1 cellular context compared by ENCODE assay signal in the genomic region with DNA sequence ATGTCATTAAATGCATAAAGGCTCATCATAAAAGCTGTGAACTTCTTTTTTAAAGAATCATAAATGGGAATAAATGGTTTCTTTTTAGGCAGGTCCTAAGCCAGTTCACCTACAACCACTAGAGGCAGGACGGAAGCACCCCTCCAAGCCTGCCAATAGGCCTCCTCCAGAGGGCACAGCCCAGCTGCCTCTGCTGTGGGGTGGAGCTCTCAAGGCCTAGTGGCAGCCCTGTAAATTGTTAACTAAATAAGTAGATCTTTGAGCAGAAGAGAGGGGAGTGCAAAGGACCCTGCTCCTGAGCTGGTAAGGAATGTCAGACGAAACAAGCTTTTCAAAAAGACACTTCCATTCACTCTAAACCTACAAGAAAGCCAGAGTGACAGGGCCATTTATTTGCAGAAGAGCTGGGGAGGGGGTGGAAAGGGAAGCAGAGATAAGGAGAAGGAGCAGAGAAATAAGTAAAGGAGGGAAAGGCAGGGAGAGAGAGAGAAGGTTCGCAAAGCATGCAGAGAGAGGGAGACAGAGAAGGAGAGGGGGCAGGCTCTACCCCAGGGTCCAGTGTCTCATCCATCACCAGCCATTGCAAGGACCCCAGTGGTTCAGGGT.
A peak's percentile ranks its signal among the peaks of the same experiment; 100 is the strongest.
TF ChIP-seq lines count a peak whose summit lies in the region.

No MANE protein-coding gene starts in this region.

TF ChIP-seq in HepG2, 621 proteins besides CTCF, POLR2A, EP300 and RAD21 (continued from another document and continues in another):
- TF ChIP-seq, protein P1, sequence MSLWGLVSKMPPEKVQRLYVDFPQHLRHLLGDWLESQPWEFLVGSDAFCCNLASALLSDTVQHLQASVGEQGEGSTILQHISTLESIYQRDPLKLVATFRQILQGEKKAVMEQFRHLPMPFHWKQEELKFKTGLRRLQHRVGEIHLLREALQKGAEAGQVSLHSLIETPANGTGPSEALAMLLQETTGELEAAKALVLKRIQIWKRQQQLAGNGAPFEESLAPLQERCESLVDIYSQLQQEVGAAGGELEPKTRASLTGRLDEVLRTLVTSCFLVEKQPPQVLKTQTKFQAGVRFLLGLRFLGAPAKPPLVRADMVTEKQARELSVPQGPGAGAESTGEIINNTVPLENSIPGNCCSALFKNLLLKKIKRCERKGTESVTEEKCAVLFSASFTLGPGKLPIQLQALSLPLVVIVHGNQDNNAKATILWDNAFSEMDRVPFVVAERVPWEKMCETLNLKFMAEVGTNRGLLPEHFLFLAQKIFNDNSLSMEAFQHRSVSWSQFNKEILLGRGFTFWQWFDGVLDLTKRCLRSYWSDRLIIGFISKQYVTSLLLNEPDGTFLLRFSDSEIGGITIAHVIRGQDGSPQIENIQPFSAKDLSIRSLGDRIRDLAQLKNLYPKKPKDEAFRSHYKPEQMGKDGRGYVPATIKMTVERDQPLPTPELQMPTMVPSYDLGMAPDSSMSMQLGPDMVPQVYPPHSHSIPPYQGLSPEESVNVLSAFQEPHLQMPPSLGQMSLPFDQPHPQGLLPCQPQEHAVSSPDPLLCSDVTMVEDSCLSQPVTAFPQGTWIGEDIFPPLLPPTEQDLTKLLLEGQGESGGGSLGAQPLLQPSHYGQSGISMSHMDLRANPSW (CRISPR knock-in tag; IDR thresholded peaks at IDR 0.05; ENCODE audit: borderline replicate concordance): no peak
- TF ChIP-seq KDM1A (CRISPR knock-in tag; IDR thresholded peaks at IDR 0.05) (no peak), SNAPC2 (CRISPR knock-in tag; IDR thresholded peaks at IDR 0.05) (no peak), ZFP37 (CRISPR knock-in tag; IDR thresholded peaks at IDR 0.05; ENCODE audit: borderline replicate concordance) (no peak), SP5 (CRISPR knock-in tag; IDR thresholded peaks at IDR 0.05; ENCODE audit: borderline replicate concordance, low read depth) (no peak), ZNF383 (CRISPR knock-in tag; IDR thresholded peaks at IDR 0.05; ENCODE audit: borderline replicate concordance) (no peak), ZNF552 (CRISPR knock-in tag; IDR thresholded peaks at IDR 0.05; ENCODE audit: borderline replicate concordance) (no peak), TP53 (CRISPR knock-in tag; conservative IDR thresholded peaks at IDR 0.05) (no peak), MED1 (CRISPR knock-in tag; IDR thresholded peaks at IDR 0.05) (0 out of 2 replicates have a peak, but pooled peaks have one; percentile 16), HCFC1 (IDR thresholded peaks at IDR 0.05; ENCODE audit: low read depth, low read length) (no peak), ZNF496 (CRISPR knock-in tag; IDR thresholded peaks at IDR 0.05; ENCODE audit: insufficient replicate concordance) (no peak), ZBTB38 (CRISPR knock-in tag; IDR thresholded peaks at IDR 0.05) (no peak), JUND (CRISPR knock-in tag; IDR thresholded peaks at IDR 0.05) (no peak), MIXL1 (CRISPR knock-in tag; IDR thresholded peaks at IDR 0.05) (0 out of 2 replicates have a peak, but pooled peaks have one; percentile 33), PRPF4 (IDR thresholded peaks at IDR 0.05; ENCODE audit: low read depth, low read length, poor library complexity, severe bottlenecking) (no peak), CAMTA2 (CRISPR knock-in tag; IDR thresholded peaks at IDR 0.05; ENCODE audit: borderline replicate concordance) (no peak), ZNF3 (CRISPR knock-in tag; IDR thresholded peaks at IDR 0.05) (no peak), SMYD3 (CRISPR knock-in tag; IDR thresholded peaks at IDR 0.05) (no peak), RORA (CRISPR knock-in tag; IDR thresholded peaks at IDR 0.05) (no peak), GLI4 (CRISPR knock-in tag; IDR thresholded peaks at IDR 0.05; ENCODE audit: borderline replicate concordance) (no peak)
- TF ChIP-seq, protein P2, sequence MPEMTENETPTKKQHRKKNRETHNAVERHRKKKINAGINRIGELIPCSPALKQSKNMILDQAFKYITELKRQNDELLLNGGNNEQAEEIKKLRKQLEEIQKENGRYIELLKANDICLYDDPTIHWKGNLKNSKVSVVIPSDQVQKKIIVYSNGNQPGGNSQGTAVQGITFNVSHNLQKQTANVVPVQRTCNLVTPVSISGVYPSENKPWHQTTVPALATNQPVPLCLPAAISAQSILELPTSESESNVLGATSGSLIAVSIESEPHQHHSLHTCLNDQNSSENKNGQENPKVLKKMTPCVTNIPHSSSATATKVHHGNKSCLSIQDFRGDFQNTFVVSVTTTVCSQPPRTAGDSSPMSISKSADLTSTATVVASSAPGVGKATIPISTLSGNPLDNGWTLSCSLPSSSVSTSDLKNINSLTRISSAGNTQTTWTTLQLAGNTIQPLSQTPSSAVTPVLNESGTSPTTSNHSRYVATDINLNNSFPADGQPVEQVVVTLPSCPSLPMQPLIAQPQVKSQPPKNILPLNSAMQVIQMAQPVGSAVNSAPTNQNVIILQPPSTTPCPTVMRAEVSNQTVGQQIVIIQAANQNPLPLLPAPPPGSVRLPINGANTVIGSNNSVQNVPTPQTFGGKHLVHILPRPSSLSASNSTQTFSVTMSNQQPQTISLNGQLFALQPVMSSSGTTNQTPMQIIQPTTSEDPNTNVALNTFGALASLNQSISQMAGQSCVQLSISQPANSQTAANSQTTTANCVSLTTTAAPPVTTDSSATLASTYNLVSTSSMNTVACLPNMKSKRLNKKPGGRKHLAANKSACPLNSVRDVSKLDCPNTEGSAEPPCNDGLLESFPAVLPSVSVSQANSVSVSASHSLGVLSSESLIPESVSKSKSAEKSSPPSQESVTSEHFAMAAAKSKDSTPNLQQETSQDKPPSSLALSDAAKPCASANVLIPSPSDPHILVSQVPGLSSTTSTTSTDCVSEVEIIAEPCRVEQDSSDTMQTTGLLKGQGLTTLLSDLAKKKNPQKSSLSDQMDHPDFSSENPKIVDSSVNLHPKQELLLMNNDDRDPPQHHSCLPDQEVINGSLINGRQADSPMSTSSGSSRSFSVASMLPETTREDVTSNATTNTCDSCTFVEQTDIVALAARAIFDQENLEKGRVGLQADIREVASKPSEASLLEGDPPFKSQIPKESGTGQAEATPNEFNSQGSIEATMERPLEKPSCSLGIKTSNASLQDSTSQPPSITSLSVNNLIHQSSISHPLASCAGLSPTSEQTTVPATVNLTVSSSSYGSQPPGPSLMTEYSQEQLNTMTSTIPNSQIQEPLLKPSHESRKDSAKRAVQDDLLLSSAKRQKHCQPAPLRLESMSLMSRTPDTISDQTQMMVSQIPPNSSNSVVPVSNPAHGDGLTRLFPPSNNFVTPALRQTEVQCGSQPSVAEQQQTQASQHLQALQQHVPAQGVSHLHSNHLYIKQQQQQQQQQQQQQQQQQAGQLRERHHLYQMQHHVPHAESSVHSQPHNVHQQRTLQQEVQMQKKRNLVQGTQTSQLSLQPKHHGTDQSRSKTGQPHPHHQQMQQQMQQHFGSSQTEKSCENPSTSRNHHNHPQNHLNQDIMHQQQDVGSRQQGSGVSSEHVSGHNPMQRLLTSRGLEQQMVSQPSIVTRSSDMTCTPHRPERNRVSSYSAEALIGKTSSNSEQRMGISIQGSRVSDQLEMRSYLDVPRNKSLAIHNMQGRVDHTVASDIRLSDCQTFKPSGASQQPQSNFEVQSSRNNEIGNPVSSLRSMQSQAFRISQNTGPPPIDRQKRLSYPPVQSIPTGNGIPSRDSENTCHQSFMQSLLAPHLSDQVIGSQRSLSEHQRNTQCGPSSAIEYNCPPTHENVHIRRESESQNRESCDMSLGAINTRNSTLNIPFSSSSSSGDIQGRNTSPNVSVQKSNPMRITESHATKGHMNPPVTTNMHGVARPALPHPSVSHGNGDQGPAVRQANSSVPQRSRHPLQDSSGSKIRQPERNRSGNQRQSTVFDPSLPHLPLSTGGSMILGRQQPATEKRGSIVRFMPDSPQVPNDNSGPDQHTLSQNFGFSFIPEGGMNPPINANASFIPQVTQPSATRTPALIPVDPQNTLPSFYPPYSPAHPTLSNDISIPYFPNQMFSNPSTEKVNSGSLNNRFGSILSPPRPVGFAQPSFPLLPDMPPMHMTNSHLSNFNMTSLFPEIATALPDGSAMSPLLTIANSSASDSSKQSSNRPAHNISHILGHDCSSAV (CRISPR knock-in tag; IDR thresholded peaks at IDR 0.05; ENCODE audit: borderline replicate concordance): no peak
- TF ChIP-seq, protein P3, sequence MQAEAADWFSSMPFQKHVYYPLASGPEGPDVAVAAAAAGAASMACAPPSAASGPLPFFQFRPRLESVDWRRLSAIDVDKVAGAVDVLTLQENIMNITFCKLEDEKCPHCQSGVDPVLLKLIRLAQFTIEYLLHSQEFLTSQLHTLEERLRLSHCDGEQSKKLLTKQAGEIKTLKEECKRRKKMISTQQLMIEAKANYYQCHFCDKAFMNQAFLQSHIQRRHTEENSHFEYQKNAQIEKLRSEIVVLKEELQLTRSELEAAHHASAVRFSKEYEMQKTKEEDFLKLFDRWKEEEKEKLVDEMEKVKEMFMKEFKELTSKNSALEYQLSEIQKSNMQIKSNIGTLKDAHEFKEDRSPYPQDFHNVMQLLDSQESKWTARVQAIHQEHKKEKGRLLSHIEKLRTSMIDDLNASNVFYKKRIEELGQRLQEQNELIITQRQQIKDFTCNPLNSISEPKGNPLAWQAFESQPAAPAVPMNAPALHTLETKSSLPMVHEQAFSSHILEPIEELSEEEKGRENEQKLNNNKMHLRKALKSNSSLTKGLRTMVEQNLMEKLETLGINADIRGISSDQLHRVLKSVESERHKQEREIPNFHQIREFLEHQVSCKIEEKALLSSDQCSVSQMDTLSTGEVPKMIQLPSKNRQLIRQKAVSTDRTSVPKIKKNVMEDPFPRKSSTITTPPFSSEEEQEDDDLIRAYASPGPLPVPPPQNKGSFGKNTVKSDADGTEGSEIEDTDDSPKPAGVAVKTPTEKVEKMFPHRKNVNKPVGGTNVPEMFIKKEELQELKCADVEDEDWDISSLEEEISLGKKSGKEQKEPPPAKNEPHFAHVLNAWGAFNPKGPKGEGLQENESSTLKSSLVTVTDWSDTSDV (CRISPR knock-in tag; IDR thresholded peaks at IDR 0.05): no peak
- TF ChIP-seq, protein P4, sequence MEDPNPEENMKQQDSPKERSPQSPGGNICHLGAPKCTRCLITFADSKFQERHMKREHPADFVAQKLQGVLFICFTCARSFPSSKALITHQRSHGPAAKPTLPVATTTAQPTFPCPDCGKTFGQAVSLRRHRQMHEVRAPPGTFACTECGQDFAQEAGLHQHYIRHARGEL (CRISPR knock-in tag; IDR thresholded peaks at IDR 0.05): no peak
- TF ChIP-seq, protein P5, sequence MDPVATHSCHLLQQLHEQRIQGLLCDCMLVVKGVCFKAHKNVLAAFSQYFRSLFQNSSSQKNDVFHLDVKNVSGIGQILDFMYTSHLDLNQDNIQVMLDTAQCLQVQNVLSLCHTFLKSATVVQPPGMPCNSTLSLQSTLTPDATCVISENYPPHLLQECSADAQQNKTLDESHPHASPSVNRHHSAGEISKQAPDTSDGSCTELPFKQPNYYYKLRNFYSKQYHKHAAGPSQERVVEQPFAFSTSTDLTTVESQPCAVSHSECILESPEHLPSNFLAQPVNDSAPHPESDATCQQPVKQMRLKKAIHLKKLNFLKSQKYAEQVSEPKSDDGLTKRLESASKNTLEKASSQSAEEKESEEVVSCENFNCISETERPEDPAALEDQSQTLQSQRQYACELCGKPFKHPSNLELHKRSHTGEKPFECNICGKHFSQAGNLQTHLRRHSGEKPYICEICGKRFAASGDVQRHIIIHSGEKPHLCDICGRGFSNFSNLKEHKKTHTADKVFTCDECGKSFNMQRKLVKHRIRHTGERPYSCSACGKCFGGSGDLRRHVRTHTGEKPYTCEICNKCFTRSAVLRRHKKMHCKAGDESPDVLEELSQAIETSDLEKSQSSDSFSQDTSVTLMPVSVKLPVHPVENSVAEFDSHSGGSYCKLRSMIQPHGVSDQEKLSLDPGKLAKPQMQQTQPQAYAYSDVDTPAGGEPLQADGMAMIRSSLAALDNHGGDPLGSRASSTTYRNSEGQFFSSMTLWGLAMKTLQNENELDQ (CRISPR knock-in tag; IDR thresholded peaks at IDR 0.05; ENCODE audit: borderline replicate concordance): no peak
- TF ChIP-seq, protein P6, sequence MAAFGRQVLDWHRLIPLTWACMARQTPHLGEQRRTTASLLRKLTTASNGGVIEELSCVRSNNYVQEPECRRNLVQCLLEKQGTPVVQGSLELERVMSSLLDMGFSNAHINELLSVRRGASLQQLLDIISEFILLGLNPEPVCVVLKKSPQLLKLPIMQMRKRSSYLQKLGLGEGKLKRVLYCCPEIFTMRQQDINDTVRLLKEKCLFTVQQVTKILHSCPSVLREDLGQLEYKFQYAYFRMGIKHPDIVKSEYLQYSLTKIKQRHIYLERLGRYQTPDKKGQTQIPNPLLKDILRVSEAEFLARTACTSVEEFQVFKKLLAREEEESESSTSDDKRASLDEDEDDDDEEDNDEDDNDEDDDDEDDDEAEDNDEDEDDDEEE (CRISPR knock-in tag; IDR thresholded peaks at IDR 0.05): peak; percentile 61; the same call in 1 of the 2 replicates
- TF ChIP-seq, protein P7, sequence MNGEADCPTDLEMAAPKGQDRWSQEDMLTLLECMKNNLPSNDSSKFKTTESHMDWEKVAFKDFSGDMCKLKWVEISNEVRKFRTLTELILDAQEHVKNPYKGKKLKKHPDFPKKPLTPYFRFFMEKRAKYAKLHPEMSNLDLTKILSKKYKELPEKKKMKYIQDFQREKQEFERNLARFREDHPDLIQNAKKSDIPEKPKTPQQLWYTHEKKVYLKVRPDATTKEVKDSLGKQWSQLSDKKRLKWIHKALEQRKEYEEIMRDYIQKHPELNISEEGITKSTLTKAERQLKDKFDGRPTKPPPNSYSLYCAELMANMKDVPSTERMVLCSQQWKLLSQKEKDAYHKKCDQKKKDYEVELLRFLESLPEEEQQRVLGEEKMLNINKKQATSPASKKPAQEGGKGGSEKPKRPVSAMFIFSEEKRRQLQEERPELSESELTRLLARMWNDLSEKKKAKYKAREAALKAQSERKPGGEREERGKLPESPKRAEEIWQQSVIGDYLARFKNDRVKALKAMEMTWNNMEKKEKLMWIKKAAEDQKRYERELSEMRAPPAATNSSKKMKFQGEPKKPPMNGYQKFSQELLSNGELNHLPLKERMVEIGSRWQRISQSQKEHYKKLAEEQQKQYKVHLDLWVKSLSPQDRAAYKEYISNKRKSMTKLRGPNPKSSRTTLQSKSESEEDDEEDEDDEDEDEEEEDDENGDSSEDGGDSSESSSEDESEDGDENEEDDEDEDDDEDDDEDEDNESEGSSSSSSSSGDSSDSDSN (CRISPR knock-in tag; IDR thresholded peaks at IDR 0.05): no peak
- TF ChIP-seq, protein P8, sequence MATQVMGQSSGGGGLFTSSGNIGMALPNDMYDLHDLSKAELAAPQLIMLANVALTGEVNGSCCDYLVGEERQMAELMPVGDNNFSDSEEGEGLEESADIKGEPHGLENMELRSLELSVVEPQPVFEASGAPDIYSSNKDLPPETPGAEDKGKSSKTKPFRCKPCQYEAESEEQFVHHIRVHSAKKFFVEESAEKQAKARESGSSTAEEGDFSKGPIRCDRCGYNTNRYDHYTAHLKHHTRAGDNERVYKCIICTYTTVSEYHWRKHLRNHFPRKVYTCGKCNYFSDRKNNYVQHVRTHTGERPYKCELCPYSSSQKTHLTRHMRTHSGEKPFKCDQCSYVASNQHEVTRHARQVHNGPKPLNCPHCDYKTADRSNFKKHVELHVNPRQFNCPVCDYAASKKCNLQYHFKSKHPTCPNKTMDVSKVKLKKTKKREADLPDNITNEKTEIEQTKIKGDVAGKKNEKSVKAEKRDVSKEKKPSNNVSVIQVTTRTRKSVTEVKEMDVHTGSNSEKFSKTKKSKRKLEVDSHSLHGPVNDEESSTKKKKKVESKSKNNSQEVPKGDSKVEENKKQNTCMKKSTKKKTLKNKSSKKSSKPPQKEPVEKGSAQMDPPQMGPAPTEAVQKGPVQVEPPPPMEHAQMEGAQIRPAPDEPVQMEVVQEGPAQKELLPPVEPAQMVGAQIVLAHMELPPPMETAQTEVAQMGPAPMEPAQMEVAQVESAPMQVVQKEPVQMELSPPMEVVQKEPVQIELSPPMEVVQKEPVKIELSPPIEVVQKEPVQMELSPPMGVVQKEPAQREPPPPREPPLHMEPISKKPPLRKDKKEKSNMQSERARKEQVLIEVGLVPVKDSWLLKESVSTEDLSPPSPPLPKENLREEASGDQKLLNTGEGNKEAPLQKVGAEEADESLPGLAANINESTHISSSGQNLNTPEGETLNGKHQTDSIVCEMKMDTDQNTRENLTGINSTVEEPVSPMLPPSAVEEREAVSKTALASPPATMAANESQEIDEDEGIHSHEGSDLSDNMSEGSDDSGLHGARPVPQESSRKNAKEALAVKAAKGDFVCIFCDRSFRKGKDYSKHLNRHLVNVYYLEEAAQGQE (IDR thresholded peaks at IDR 0.05; ENCODE audit: borderline replicate concordance in 1 of 2, low read depth in 1 of 2, low read length in 2 of 2): no peak
